8 cellular contexts compared by ENCODE assay signal in genomic region chr15:51736646-51737537, GRCh38. TPM values are rescaled to one million over a fixed set of nuclear protein-coding genes. Genes with fewer than 3 reads are reported as not detected.
DNase-seq lines count a peak whose midpoint lies in the region; ATAC-seq, FAIRE-seq and TF ChIP-seq lines count a peak whose summit lies in the region.

No MANE protein-coding gene starts in this region.

- no peak for FAIRE-seq in HepG2 (lab: Jason Lieb, UNC)

- no peak overlapping the region for H3K9ac ChIP-seq in HepG2 (ENCODE audit: insufficient read depth, low read depth, low read length)

- H3K79me2 ChIP-seq in HepG2 (ENCODE audit: insufficient read depth, low read length): no peaks in the 10 kb centered on the region

- H3K27me3 ChIP-seq in WERI-Rb-1 (ENCODE audit: insufficient read depth, low read depth, severe bottlenecking) (no peaks in the 10 kb centered on the region), HepG2 (ENCODE audit: control insufficient read depth in 1 of 2, insufficient read depth in 2 of 2, low read length in 2 of 2) (peaks cover 0 to 42% of the 10 kb centered on the region in 2 experiments; a peak in 3 of 5 replicates)

- intact Hi-C loops in HepG2 (cut with micrococcal nuclease; ENCODE audit: unreplicated experiment): no loop called here

- no peaks in the 10 kb centered on the region for H4K20me1 ChIP-seq in HepG2 (ENCODE audit: insufficient read depth, low read length)

- no peak overlapping the region for H2AFZ ChIP-seq in HepG2 (ENCODE audit: low read length)

- H3K9me3 ChIP-seq in WERI-Rb-1 (ENCODE audit: severe bottlenecking) (no peaks in the 10 kb centered on the region), HepG2 (ENCODE audit: low read length) (no peaks in the 10 kb centered on the region)

- TF ChIP-seq POLR2A in HepG2 (IDR thresholded peaks at IDR 0.05; ENCODE audit: insufficient read depth in 1 of 2, low read depth in 2 of 2, low read length in 2 of 2): no peak

- ATAC-seq in GM21576 (IDR thresholded peaks at IDR 0.05; ENCODE audit: unreplicated experiment): peak; percentile 25
- peak; percentile 74 for ATAC-seq in HepG2
- ATAC-seq in HG03571 (IDR thresholded peaks at IDR 0.05; ENCODE audit: unreplicated experiment): no peak

- in situ Hi-C loops in HepG2 (cut with HindIII; ENCODE audit: extremely low pct_ligation_motif_present, low pct_unique_long_range_greater_than_20kb): no loop called here

- H3K4me2 ChIP-seq in HepG2 (ENCODE audit: low read depth, low read length): peak overlapping the region; percentile 82

- no peak for TF ChIP-seq RAD21 in HepG2 (CRISPR knock-in tag; IDR thresholded peaks at IDR 0.05)

- BruUV-seq in HepG2 (replicated peaks; lab: Mats Ljungman, UMichigan): no TSS peak

- peak overlapping the region; percentile 63 for H3K27ac ChIP-seq in WERI-Rb-1
- peak overlapping the region; percentile 82 for H3K27ac ChIP-seq in caudate nucleus (ENCODE audit: low read depth, low read length)
- no peak overlapping the region for H3K27ac ChIP-seq in HepG2 (ENCODE audit: extremely low read length, insufficient read depth, low read length)

- H3K36me3 ChIP-seq in WERI-Rb-1 (no peaks in the 10 kb centered on the region), HepG2 (replicated peaks in 1 of 2; ENCODE audit: control insufficient read depth in 1 of 2, insufficient read depth in 2 of 2, low read length in 2 of 2) (no peaks in the 10 kb centered on the region)

- POLR2A ChIA-PET in HepG2 (lab: Yijun Ruan, JAX): no interaction called here

- no peaks in the 10 kb centered on the region for H3K4me1 ChIP-seq in HepG2 (ENCODE audit: insufficient read depth, low read length)

- H3K4me3 ChIP-seq in LNCaP clone FGC (ENCODE audit: low read depth, low read length): peak overlapping the region; percentile 62
- peak overlapping the region; percentile 51 for H3K4me3 ChIP-seq in WERI-Rb-1 (ENCODE audit: low read depth, low read length)
- H3K4me3 ChIP-seq in HepG2 (replicated peaks in 1 of 3; ENCODE audit: insufficient read depth in 1 of 3, low read depth in 2 of 3, low read length in 3 of 3): peak overlapping the region; percentile 34 to 70 (median 47); a peak in 5 of 6 replicates

- TF ChIP-seq CTCF in LNCaP clone FGC (IDR thresholded peaks at IDR 0.05; ENCODE audit: control insufficient read depth, extremely low read depth, insufficient read depth) (no peak), WERI-Rb-1 (IDR thresholded peaks at IDR 0.05; ENCODE audit: low read depth, low read length) (no peak), HepG2 (CRISPR knock-in tag; IDR thresholded peaks at IDR 0.05) (no peak)

- DNase-seq in EL (peak; percentile 36), LNCaP clone FGC (ENCODE audit: low read depth) (no peak), WERI-Rb-1 (peak; percentile 63), caudate nucleus (lab: John Stamatoyannopoulos, UW) (peak in 43 of 61 donors; percentile 15 to 81 (median 61)), HepG2 (ENCODE audit: low spot score) (no peak)
- DNase-seq in stimulated activated CD4-positive, alpha-beta T cell treated with anti-CD3 and anti-CD28 coated beads, Interleukin-4, amount 100 ng/mL, for 4 hours: peak; percentile 52 to 68

- 41% methylated on average over 8 of the region's 74 CpGs for WGBS in HepG2 (ENCODE audit: low lambda C conversion rate)

- CTCF ChIA-PET in HepG2 (lab: Yijun Ruan, JAX; ENCODE audit: low intra/inter-chr PET ratio, low total read pairs): no interaction called here

- TF ChIP-seq EP300 in HepG2 (IDR thresholded peaks at IDR 0.05; ENCODE audit: low read depth in 2 of 2, low read length in 2 of 2): no peak
- no peak for TF ChIP-seq EP300 in HepG2 (CRISPR knock-in tag; IDR thresholded peaks at IDR 0.05; ENCODE audit: borderline replicate concordance)

TF ChIP-seq in HepG2, 621 proteins besides CTCF, POLR2A, EP300 and RAD21 (continues in another document):
- no peak for TF ChIP-seq PLSCR1 (CRISPR knock-in tag; IDR thresholded peaks at IDR 0.05; ENCODE audit: borderline replicate concordance)

RNA-seq across cellular contexts. Expression of gene LYSMD2, which starts 0.6 kb away (rescaled TPM):
- 0.20 and 0.27 TPM in 2 replicates for total RNA-seq in HepG2 (2016; rRNA removed; fragmentation: Illumina TruSeq; extraction: Trizol)
- not detected in 2 replicates for total RNA-seq in HepG2 (2016; cell fraction: cytosol; rRNA removed; fragmentation: Illumina TruSeq; extraction: Trizol; ENCODE audit: low read depth)
- 0.12 and 0.15 TPM in 2 replicates for total RNA-seq in HepG2 (2016; cell fraction: insoluble cytoplasmic fraction; rRNA removed; fragmentation: Illumina TruSeq; extraction: Trizol)
- 0.15 TPM in 1 of 2 replicates, not detected in the other for total RNA-seq in HepG2 (2016; cell fraction: membrane; rRNA removed; fragmentation: Illumina TruSeq; extraction: Trizol)
- not detected in 2 replicates for total RNA-seq in HepG2 (2016; cell fraction: nucleus; rRNA removed; fragmentation: Illumina TruSeq; extraction: Trizol)
- polyA plus RNA-seq in HepG2 (2011; rRNA removed): 0.05 and 0.09 TPM in 2 replicates
- 0.06 and 0.08 TPM in 2 replicates for polyA plus RNA-seq in HepG2 (2011; cell fraction: cytosol; rRNA removed)
- not detected in 2 replicates for polyA plus RNA-seq in HepG2 (2011; cell fraction: nucleus; rRNA removed)
- polyA plus RNA-seq in HepG2 (2012): not detected in 2 replicates
- not detected in 2 replicates for polyA plus RNA-seq in HepG2 (2016; cell fraction: cytosol; fragmentation: Illumina TruSeq; extraction: Trizol; ENCODE audit: low read depth)
- 0.33 TPM in 1 of 2 replicates, not detected in the other for polyA plus RNA-seq in HepG2 (2016; cell fraction: insoluble cytoplasmic fraction; fragmentation: Illumina TruSeq; extraction: Trizol; ENCODE audit: low read depth)
- polyA plus RNA-seq in HepG2 (2016; cell fraction: membrane; fragmentation: Illumina TruSeq; extraction: Trizol; ENCODE audit: low read depth): not detected in 2 replicates
- polyA plus RNA-seq in HepG2 (2016; cell fraction: nucleus; fragmentation: Illumina TruSeq; extraction: Trizol; ENCODE audit: insufficient read depth, low read depth): 0.27 TPM in 1 of 2 replicates, not detected in the other
- polyA minus RNA-seq in HepG2 (2011; rRNA and poly(A)+ RNA removed; ENCODE audit: low replicate concordance): 2.9 TPM in 1 of 2 replicates, not detected in the other
- not detected in 2 replicates for polyA minus RNA-seq in HepG2 (2011; cell fraction: cytosol; rRNA and poly(A)+ RNA removed)
- not detected in 2 replicates for polyA minus RNA-seq in HepG2 (2011; cell fraction: nucleus; rRNA and poly(A)+ RNA removed)

RNA-seq across cellular contexts. Expression of gene TMOD2, which starts 14.5 kb away (rescaled TPM):
- total RNA-seq in HepG2 (2016; rRNA removed; fragmentation: Illumina TruSeq; extraction: Trizol): 0.02 and 0.14 TPM in 2 replicates
- under 0.01 TPM in 1 of 2 replicates, not detected in the other for total RNA-seq in HepG2 (2016; cell fraction: cytosol; rRNA removed; fragmentation: Illumina TruSeq; extraction: Trizol; ENCODE audit: low read depth)
- 0.01 and 0.04 TPM in 2 replicates for total RNA-seq in HepG2 (2016; cell fraction: insoluble cytoplasmic fraction; rRNA removed; fragmentation: Illumina TruSeq; extraction: Trizol)
- 0.03 TPM in 1 of 2 replicates, not detected in the other for total RNA-seq in HepG2 (2016; cell fraction: membrane; rRNA removed; fragmentation: Illumina TruSeq; extraction: Trizol)
- total RNA-seq in HepG2 (2016; cell fraction: nucleus; rRNA removed; fragmentation: Illumina TruSeq; extraction: Trizol): 0.16 TPM in 2 replicates
- 0.01 and 0.21 TPM in 2 replicates for polyA plus RNA-seq in HepG2 (2011; rRNA removed)
- 0.05 TPM in 1 of 2 replicates, not detected in the other for polyA plus RNA-seq in HepG2 (2011; cell fraction: cytosol; rRNA removed)
- polyA plus RNA-seq in HepG2 (2011; cell fraction: nucleus; rRNA removed): 0.03 and 0.05 TPM in 2 replicates
- polyA plus RNA-seq in HepG2 (2012): 0.04 TPM in 1 of 2 replicates, not detected in the other
- polyA plus RNA-seq in HepG2 (2016; cell fraction: cytosol; fragmentation: Illumina TruSeq; extraction: Trizol; ENCODE audit: low read depth): 0.09 and 0.16 TPM in 2 replicates
- 0.02 and 0.17 TPM in 2 replicates for polyA plus RNA-seq in HepG2 (2016; cell fraction: insoluble cytoplasmic fraction; fragmentation: Illumina TruSeq; extraction: Trizol; ENCODE audit: low read depth)
- polyA plus RNA-seq in HepG2 (2016; cell fraction: membrane; fragmentation: Illumina TruSeq; extraction: Trizol; ENCODE audit: low read depth): not detected in 2 replicates
- polyA plus RNA-seq in HepG2 (2016; cell fraction: nucleus; fragmentation: Illumina TruSeq; extraction: Trizol; ENCODE audit: insufficient read depth, low read depth): not detected in 2 replicates
- 0.09 TPM in 1 of 2 replicates, not detected in the other for polyA minus RNA-seq in HepG2 (2011; rRNA and poly(A)+ RNA removed; ENCODE audit: low replicate concordance)
- not detected in 2 replicates for polyA minus RNA-seq in HepG2 (2011; cell fraction: cytosol; rRNA and poly(A)+ RNA removed)
- polyA minus RNA-seq in HepG2 (2011; cell fraction: nucleus; rRNA and poly(A)+ RNA removed): under 0.01 and 0.37 TPM in 2 replicates

RNA-seq across cellular contexts. Expression of gene SCG3, which starts 55.6 kb away (rescaled TPM):
- total RNA-seq in HepG2 (2016; rRNA removed; fragmentation: Illumina TruSeq; extraction: Trizol): not detected in 2 replicates
- total RNA-seq in HepG2 (2016; cell fraction: cytosol; rRNA removed; fragmentation: Illumina TruSeq; extraction: Trizol; ENCODE audit: low read depth): not detected in 2 replicates
- total RNA-seq in HepG2 (2016; cell fraction: insoluble cytoplasmic fraction; rRNA removed; fragmentation: Illumina TruSeq; extraction: Trizol): not detected in 2 replicates
- not detected in 2 replicates for total RNA-seq in HepG2 (2016; cell fraction: membrane; rRNA removed; fragmentation: Illumina TruSeq; extraction: Trizol)
- total RNA-seq in HepG2 (2016; cell fraction: nucleus; rRNA removed; fragmentation: Illumina TruSeq; extraction: Trizol): not detected in 2 replicates
- not detected in 2 replicates for polyA plus RNA-seq in HepG2 (2011; rRNA removed)
- not detected in 2 replicates for polyA plus RNA-seq in HepG2 (2011; cell fraction: cytosol; rRNA removed)
- polyA plus RNA-seq in HepG2 (2011; cell fraction: nucleus; rRNA removed): not detected in 2 replicates
- not detected in 2 replicates for polyA plus RNA-seq in HepG2 (2012)
- not detected in 2 replicates for polyA plus RNA-seq in HepG2 (2016; cell fraction: cytosol; fragmentation: Illumina TruSeq; extraction: Trizol; ENCODE audit: low read depth)
- polyA plus RNA-seq in HepG2 (2016; cell fraction: insoluble cytoplasmic fraction; fragmentation: Illumina TruSeq; extraction: Trizol; ENCODE audit: low read depth): not detected in 2 replicates
- polyA plus RNA-seq in HepG2 (2016; cell fraction: membrane; fragmentation: Illumina TruSeq; extraction: Trizol; ENCODE audit: low read depth): not detected in 2 replicates
- polyA plus RNA-seq in HepG2 (2016; cell fraction: nucleus; fragmentation: Illumina TruSeq; extraction: Trizol; ENCODE audit: insufficient read depth, low read depth): not detected in 2 replicates
- polyA minus RNA-seq in HepG2 (2011; rRNA and poly(A)+ RNA removed; ENCODE audit: low replicate concordance): not detected in 2 replicates
- polyA minus RNA-seq in HepG2 (2011; cell fraction: cytosol; rRNA and poly(A)+ RNA removed): not detected in 2 replicates
- not detected in 2 replicates for polyA minus RNA-seq in HepG2 (2011; cell fraction: nucleus; rRNA and poly(A)+ RNA removed)

Comparison
In these comparisons a context has a peak if more than half of its experiments do, and no peak if none do; other contexts are left out.
1. DNase-seq: peak in EL (single experiment), WERI-Rb-1 (single experiment), caudate nucleus (43 of 61) and stimulated activated CD4-positive, alpha-beta T cell treated with anti-CD3 and anti-CD28 coated beads, Interleukin-4, amount 100 ng/mL, for 4 hours (2 of 2); none in LNCaP clone FGC (single experiment) and HepG2 (single experiment).
2. Peak in every context shown above with its lines, with median percentiles within 50 percentile points of each other: H3K4me3 ChIP-seq.